In genomic region chr12:13581031-13581430, GRCh38 we compare ENCODE assay signal across 2 cellular contexts.
TF ChIP-seq lines count a peak whose summit lies in the region.

No MANE protein-coding gene starts in this region.

TF ChIP-seq in HepG2, 621 proteins besides CTCF, POLR2A, EP300 and RAD21 (continues in another document):
- TF ChIP-seq ZNF18 (CRISPR knock-in tag; IDR thresholded peaks at IDR 0.05; ENCODE audit: insufficient replicate concordance) (no peak), POLR2AphosphoS2 (IDR thresholded peaks at IDR 0.05; ENCODE audit: low read depth, low read length) (no peak), ZNF337 (CRISPR knock-in tag; IDR thresholded peaks at IDR 0.05; ENCODE audit: borderline replicate concordance, low read depth) (no peak), ZNF160 (CRISPR knock-in tag; IDR thresholded peaks at IDR 0.05) (no peak), TOE1 (CRISPR knock-in tag; IDR thresholded peaks at IDR 0.05) (no peak), GLI4 (CRISPR knock-in tag; IDR thresholded peaks at IDR 0.05; ENCODE audit: borderline replicate concordance) (no peak), ATRX (CRISPR knock-in tag; IDR thresholded peaks at IDR 0.05; ENCODE audit: borderline replicate concordance) (no peak), ZSCAN25 (CRISPR knock-in tag; IDR thresholded peaks at IDR 0.05) (no peak), ZNF318 (CRISPR knock-in tag; IDR thresholded peaks at IDR 0.05) (no peak), ZNF225 (CRISPR knock-in tag; IDR thresholded peaks at IDR 0.05) (no peak), FOSL1 (CRISPR knock-in tag; IDR thresholded peaks at IDR 0.05; ENCODE audit: borderline replicate concordance) (no peak), ZNF710 (CRISPR knock-in tag; IDR thresholded peaks at IDR 0.05; ENCODE audit: borderline replicate concordance) (no peak), IRF2 (CRISPR knock-in tag; IDR thresholded peaks at IDR 0.05) (no peak), SPEN (CRISPR knock-in tag; IDR thresholded peaks at IDR 0.05; ENCODE audit: low read depth) (no peak), ZNF124 (CRISPR knock-in tag; IDR thresholded peaks at IDR 0.05) (no peak), XBP1 (CRISPR knock-in tag; IDR thresholded peaks at IDR 0.05) (no peak), MAFG (CRISPR knock-in tag; IDR thresholded peaks at IDR 0.05) (no peak)

TF ChIP-seq in liver, 16 proteins besides CTCF, POLR2A, EP300 and RAD21 (continued from another document):
- TF ChIP-seq REST (IDR thresholded peaks at IDR 0.05) = no peak
- no peak for TF ChIP-seq ZBTB33 (IDR thresholded peaks at IDR 0.05)
- no peak for TF ChIP-seq YY1 (IDR thresholded peaks at IDR 0.05)
- no peak for TF ChIP-seq GABPA (IDR thresholded peaks at IDR 0.05 in 1 of 2, conservative IDR thresholded peaks at IDR 0.05 in 1 of 2)
- no peak for TF ChIP-seq ATF3 (IDR thresholded peaks at IDR 0.05)
- TF ChIP-seq HNF4A (conservative IDR thresholded peaks at IDR 0.05) = no peak
- no peak for TF ChIP-seq EGR1 (IDR thresholded peaks at IDR 0.05; ENCODE audit: low read depth in 2 of 2)
